Comparison of ENCODE assay signal across 1 cellular context in the genomic region with DNA sequence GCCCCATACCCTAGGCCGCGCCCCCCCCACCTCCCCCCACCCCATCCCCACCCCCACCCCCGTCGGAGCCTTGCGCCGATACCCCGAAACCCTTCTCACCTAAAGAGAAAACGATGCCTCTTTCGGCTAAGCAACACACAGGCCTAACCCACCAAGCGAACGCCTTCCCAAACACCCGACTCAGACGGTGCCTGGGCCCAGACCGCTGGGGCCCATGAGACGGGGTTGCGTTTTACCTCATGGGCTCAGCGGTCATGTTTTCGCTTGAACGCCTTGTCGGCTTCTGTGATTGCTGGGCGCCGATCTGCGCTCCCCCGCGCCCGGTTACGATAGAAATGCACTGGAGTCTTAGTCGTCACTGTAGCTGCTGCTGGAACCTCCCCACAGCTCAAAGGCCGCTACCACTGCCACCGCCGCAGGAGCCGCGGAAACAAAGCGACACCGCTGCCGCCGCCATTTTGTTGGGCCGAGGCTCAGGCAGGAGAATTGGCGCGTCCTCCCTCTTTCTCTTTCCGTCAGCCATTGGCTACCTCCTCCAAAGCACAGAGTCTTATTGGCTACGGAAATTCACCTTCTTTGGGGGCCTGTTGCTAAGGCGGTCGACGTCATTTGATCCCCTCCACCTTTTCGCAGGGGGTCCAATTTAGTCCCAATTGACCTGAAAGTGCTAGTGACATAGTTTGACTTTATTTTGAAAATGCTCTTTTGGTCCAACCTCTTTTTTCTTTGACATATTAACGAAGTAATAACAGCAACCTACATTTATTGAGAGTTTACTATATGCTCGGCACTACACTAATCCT.
TF ChIP-seq lines count a peak whose summit lies in the region.

ATRX (minus strand) TSS at position 471 of the 803 bp plus-strand sequence; CDS start at position 256, 215 bp downstream.

TF ChIP-seq in Ishikawa, 13 proteins besides CTCF, POLR2A, EP300 and RAD21:
- TF ChIP-seq CREB1 (IDR thresholded peaks at IDR 0.05; ENCODE audit: low read depth) = peak; percentile 47; the same call in 1 of the 2 replicates
- TF ChIP-seq, protein P1, sequence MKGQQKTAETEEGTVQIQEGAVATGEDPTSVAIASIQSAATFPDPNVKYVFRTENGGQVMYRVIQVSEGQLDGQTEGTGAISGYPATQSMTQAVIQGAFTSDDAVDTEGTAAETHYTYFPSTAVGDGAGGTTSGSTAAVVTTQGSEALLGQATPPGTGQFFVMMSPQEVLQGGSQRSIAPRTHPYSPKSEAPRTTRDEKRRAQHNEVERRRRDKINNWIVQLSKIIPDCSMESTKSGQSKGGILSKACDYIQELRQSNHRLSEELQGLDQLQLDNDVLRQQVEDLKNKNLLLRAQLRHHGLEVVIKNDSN (IDR thresholded peaks at IDR 0.05) = no peak
- TF ChIP-seq CEBPB (IDR thresholded peaks at IDR 0.05) = no peak
- TF ChIP-seq REST (IDR thresholded peaks at IDR 0.05; ENCODE audit: low read depth) = no peak
- peak; percentile 88 for TF ChIP-seq TAF1 (IDR thresholded peaks at IDR 0.05; ENCODE audit: low read depth)
- TF ChIP-seq, protein P2, sequence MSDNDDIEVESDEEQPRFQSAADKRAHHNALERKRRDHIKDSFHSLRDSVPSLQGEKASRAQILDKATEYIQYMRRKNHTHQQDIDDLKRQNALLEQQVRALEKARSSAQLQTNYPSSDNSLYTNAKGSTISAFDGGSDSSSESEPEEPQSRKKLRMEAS (IDR thresholded peaks at IDR 0.05) = peak; percentile 47; the same call in 1 of the 2 replicates
- no peak for TF ChIP-seq NFIC (IDR thresholded peaks at IDR 0.05)
- peak; percentile 92 for TF ChIP-seq YY1 (IDR thresholded peaks at IDR 0.05; ENCODE audit: low read depth)
- TF ChIP-seq TEAD4 (IDR thresholded peaks at IDR 0.05) = no peak
